16 cellular contexts compared by ENCODE assay signal in genomic region chr20:32466739-32467505, GRCh38.
DNase-seq lines count a peak whose midpoint lies in the region; FAIRE-seq and TF ChIP-seq lines count a peak whose summit lies in the region.
"Had no signal": no experiment of that assay in that cellular context is flagged by ENCODE, and none has a peak within 500 bp of the region (broad histone marks: within the 10 kb centered on the region; RNA-seq: fewer than 3 reads in every experiment).

No MANE protein-coding gene starts in this region.

- H3K27me3 ChIP-seq in esophagus muscularis mucosa: no peaks in the 10 kb centered on the region
- no peaks in the 10 kb centered on the region for H3K27me3 ChIP-seq in muscle layer of duodenum (ENCODE audit: low read depth, low read length)
- H3K27me3 ChIP-seq in transverse colon: no peaks in the 10 kb centered on the region

- in situ Hi-C loops in transverse colon (cut with MboI; ENCODE audit: low pct_ligation_motif_present in 1 of 4, low pct_unique_long_range_greater_than_20kb in 1 of 4, low sequenced_read_pairs in 3 of 4): no loop called here

- no peaks in the 10 kb centered on the region for H3K36me3 Mint-ChIP-seq in activated naive CD4-positive, alpha-beta T cell treated with anti-CD3 and anti-CD28 coated beads, Interleukin-2, amount 50 U/mL, for 24 hours
- peaks cover 3% of the 10 kb centered on the region for H3K36me3 Mint-ChIP-seq in activated naive CD4-positive, alpha-beta T cell treated with anti-CD3 and anti-CD28 coated beads, Interleukin-2, amount 10 ng/mL, durations not matched to agents 7 days and 5 days

- WGBS in esophagus muscularis mucosa: 83% methylated on average over 12 of the region's 16 CpGs
- 71% methylated on average over 15 of the region's 16 CpGs; no CpG with 5 or more reads in 1 of the 2 donors for WGBS in transverse colon (ENCODE audit: low coverage in 1 of 2), 2 donors

- H3K9me3 Mint-ChIP-seq in activated naive CD4-positive, alpha-beta T cell treated with anti-CD3 and anti-CD28 coated beads, Interleukin-2, amount 50 U/mL, for 24 hours: no peaks in the 10 kb centered on the region
- no peaks in the 10 kb centered on the region for H3K9me3 Mint-ChIP-seq in activated naive CD4-positive, alpha-beta T cell treated with anti-CD3 and anti-CD28 coated beads, Interleukin-2, amount 10 ng/mL, durations not matched to agents 7 days and 5 days
- H3K9me3 Mint-ChIP-seq: GM23338 had no signal

- peaks cover 13% of the 10 kb centered on the region for H3K4me1 Mint-ChIP-seq in activated naive CD4-positive, alpha-beta T cell treated with anti-CD3 and anti-CD28 coated beads, Interleukin-2, amount 50 U/mL, for 24 hours
- no peaks in the 10 kb centered on the region for H3K4me1 Mint-ChIP-seq in activated naive CD4-positive, alpha-beta T cell treated with anti-CD3 and anti-CD28 coated beads, Interleukin-2, amount 10 ng/mL, durations not matched to agents 7 days and 5 days

- no peaks in the 10 kb centered on the region for H3K9me3 ChIP-seq in esophagus muscularis mucosa
- H3K9me3 ChIP-seq in muscle layer of duodenum (ENCODE audit: control insufficient read depth in 1 of 2, low read length in 2 of 2): no peaks in the 10 kb centered on the region
- no peaks in the 10 kb centered on the region for H3K9me3 ChIP-seq in transverse colon

- intact Hi-C loops in esophagus muscularis mucosa (cut with DNase I): no loop called here
- intact Hi-C loops in transverse colon (cut with DNase I; ENCODE audit: low total_unique reads): no loop called here

- CTCF ChIA-PET in activated naive CD4-positive, alpha-beta T cell treated with anti-CD3 and anti-CD28 coated beads, Interleukin-2, amount 10 ng/mL, durations not matched to agents 7 days and 5 days (lab: Charles Lee): no interaction called here

- no peak for FAIRE-seq in H54 (lab: Jason Lieb, UNC)
- FAIRE-seq: islet of Langerhans had no signal

- H3K4me3 ChIP-seq in esophagus muscularis mucosa (no peak overlapping the region), muscle layer of duodenum (ENCODE audit: low read depth in 1 of 2, low read length in 2 of 2) (no peak overlapping the region), transverse colon (no peak overlapping the region)
- H3K4me3 ChIP-seq: GM23338 had no signal

- TF ChIP-seq CTCF in esophagus muscularis mucosa (IDR thresholded peaks at IDR 0.05) (peak in 1 of 3 experiments; percentile 10), transverse colon (IDR thresholded peaks at IDR 0.05) (no peak)

- DNase-seq in activated naive CD4-positive, alpha-beta T cell treated with anti-CD3 and anti-CD28 coated beads, Interleukin-2, amount 10 ng/mL, durations not matched to agents 7 days and 5 days: no peak
- DNase-seq in esophagus muscularis mucosa (ENCODE audit: extremely low spot score) (no peak), transverse colon (no peak), NCI-H446 treated with DMSO at 0.1 percent for 48 hours (lab: John Stamatoyannopoulos, UW) (no peak), H54 (ENCODE audit: insufficient read length, low spot score) (no peak), epidermal melanocyte (ENCODE audit: insufficient read length, low spot score) (no peak)
- DNase-seq: 8988T; activated T-cell treated with anti-CD3 and anti-CD28 coated beads, Interleukin-2, amount 50 U/mL, for 1 hour; central memory CD4-positive, alpha-beta T cell; DMS153; MV-4-11; NCI-H524 had no signal

- peak overlapping the region; percentile 62 for H3K27ac Mint-ChIP-seq in activated naive CD4-positive, alpha-beta T cell treated with anti-CD3 and anti-CD28 coated beads, Interleukin-2, amount 50 U/mL, for 24 hours
- H3K27ac Mint-ChIP-seq in activated naive CD4-positive, alpha-beta T cell treated with anti-CD3 and anti-CD28 coated beads, Interleukin-2, amount 10 ng/mL, durations not matched to agents 7 days and 5 days: no peak overlapping the region
- H3K27ac Mint-ChIP-seq: GM23338 had no signal

- H3K4me1 ChIP-seq in esophagus muscularis mucosa: peaks cover 78 to 100% (median 91%) of the 10 kb centered on the region in 4 donors
- peaks cover 15 to 77% of the 10 kb centered on the region in 2 donors for H3K4me1 ChIP-seq in muscle layer of duodenum (ENCODE audit: control insufficient read depth in 1 of 2, insufficient read depth in 2 of 2, low read length in 2 of 2)
- H3K4me1 ChIP-seq in transverse colon: peaks cover 74 to 96% (median 83%) of the 10 kb centered on the region in 4 donors

- H3K27me3 Mint-ChIP-seq in activated naive CD4-positive, alpha-beta T cell treated with anti-CD3 and anti-CD28 coated beads, Interleukin-2, amount 50 U/mL, for 24 hours: no peaks in the 10 kb centered on the region
- no peaks in the 10 kb centered on the region for H3K27me3 Mint-ChIP-seq in activated naive CD4-positive, alpha-beta T cell treated with anti-CD3 and anti-CD28 coated beads, Interleukin-2, amount 10 ng/mL, durations not matched to agents 7 days and 5 days

- H3K36me3 ChIP-seq in esophagus muscularis mucosa (peaks cover 0 to 9% (median 1%) of the 10 kb centered on the region in 4 donors), muscle layer of duodenum (ENCODE audit: control insufficient read depth in 1 of 2, insufficient read depth in 2 of 2, low read length in 2 of 2) (no peaks in the 10 kb centered on the region), transverse colon (no peaks in the 10 kb centered on the region)

- TF ChIP-seq POLR2A in esophagus muscularis mucosa (IDR thresholded peaks at IDR 0.05; ENCODE audit: low read depth) (no peak), transverse colon (IDR thresholded peaks at IDR 0.05) (no peak), H54 (IDR thresholded peaks at IDR 0.05; ENCODE audit: low read depth, low read length) (no peak)

- H3K4me3 Mint-ChIP-seq in activated naive CD4-positive, alpha-beta T cell treated with anti-CD3 and anti-CD28 coated beads, Interleukin-2, amount 50 U/mL, for 24 hours: no peak overlapping the region
- no peak overlapping the region for H3K4me3 Mint-ChIP-seq in activated naive CD4-positive, alpha-beta T cell treated with anti-CD3 and anti-CD28 coated beads, Interleukin-2, amount 10 ng/mL, durations not matched to agents 7 days and 5 days
- H3K4me3 Mint-ChIP-seq: GM23338 had no signal

- TF ChIP-seq EP300 in esophagus muscularis mucosa (IDR thresholded peaks at IDR 0.05) (no peak), transverse colon (IDR thresholded peaks at IDR 0.05; ENCODE audit: low read depth) (no peak)

- H3K27ac ChIP-seq in esophagus muscularis mucosa (replicated peaks in 1 of 4): peak overlapping the region; percentile 77 to 85 (median 82)
- H3K27ac ChIP-seq in muscle layer of duodenum (ENCODE audit: low read length): peak overlapping the region; percentile 75
- peak overlapping the region; percentile 87 to 96 (median 95) for H3K27ac ChIP-seq in transverse colon
